In genomic region chr17:49018116-49018612, GRCh38 we compare ENCODE assay signal across 22 cellular contexts. TPM values are rescaled to one million over a fixed set of nuclear protein-coding genes. Genes with fewer than 3 reads are reported as not detected.
"Had no signal": no experiment of that assay in that cellular context is flagged by ENCODE, and none has a peak within 500 bp of the region (broad histone marks: within the 10 kb centered on the region; RNA-seq: fewer than 3 reads in every experiment).

No MANE protein-coding gene starts in this region.

- H3K4me3 ChIP-seq: colonic mucosa, gastrocnemius medialis, heart right ventricle, spleen, tibial nerve had no signal

- DNase-seq: activated CD4-positive, alpha-beta memory T cell treated with anti-CD3 and anti-CD28 coated beads for 36 hours; activated gamma-delta T cell treated with Interleukin-2 at 50 U/mL for 16 hours; activated naive CD8-positive, alpha-beta T cell treated with anti-CD3 and anti-CD28 coated beads, Interleukin-2, amount 10 ng/mL, durations not matched to agents 7 days and 5 days; activated T-cell treated with anti-CD3 and anti-CD28 coated beads, Interleukin-2, amount 50 U/mL, for 48 hours; anterior cingulate cortex; colonic mucosa; effector CD4-positive, alpha-beta T cell; gastrocnemius medialis; heart right ventricle; kidney; left ventricle myocardium superior; mesenchymal stem cell; posterior cingulate gyrus; right cardiac atrium; spleen; stimulated activated CD4-positive, alpha-beta T cell treated with anti-CD3 and anti-CD28 coated beads, Interleukin-1b, Interleukin-23, amount 100 ng/mL, for 48 hours had no signal

- H3K27ac ChIP-seq: colonic mucosa, epithelial cell of prostate, gastrocnemius medialis, heart right ventricle, neutrophil, spleen, tibial nerve had no signal

- H3K27ac Mint-ChIP-seq: activated CD4-positive, alpha-beta memory T cell treated with anti-CD3 and anti-CD28 coated beads for 36 hours; activated naive CD8-positive, alpha-beta T cell treated with anti-CD3 and anti-CD28 coated beads, Interleukin-2, amount 10 ng/mL, durations not matched to agents 7 days and 5 days; stimulated activated memory B cell treated with anti-CD40 and anti-IgM and Interleukin-4, amounts not matched to agents 10 μg/mL and 1 μg/mL and 100 μg/mL, for 72 hours; T-helper 2 cell treated with Interferon-gamma antibody and Interleukin-4, amounts not matched to agents 5 μg/mL and 100 μg/mL, for 36 hours had no signal

- H3K9me3 ChIP-seq: colonic mucosa, gastrocnemius medialis, heart right ventricle, neutrophil, spleen, tibial nerve had no signal

- H3K9me3 Mint-ChIP-seq: activated CD4-positive, alpha-beta memory T cell treated with anti-CD3 and anti-CD28 coated beads for 36 hours; activated naive CD8-positive, alpha-beta T cell treated with anti-CD3 and anti-CD28 coated beads, Interleukin-2, amount 10 ng/mL, durations not matched to agents 7 days and 5 days; stimulated activated memory B cell treated with anti-CD40 and anti-IgM and Interleukin-4, amounts not matched to agents 10 μg/mL and 1 μg/mL and 100 μg/mL, for 72 hours; T-helper 2 cell treated with Interferon-gamma antibody and Interleukin-4, amounts not matched to agents 5 μg/mL and 100 μg/mL, for 36 hours had no signal

- H3K4me3 Mint-ChIP-seq: activated CD4-positive, alpha-beta memory T cell treated with anti-CD3 and anti-CD28 coated beads for 36 hours; activated naive CD8-positive, alpha-beta T cell treated with anti-CD3 and anti-CD28 coated beads, Interleukin-2, amount 10 ng/mL, durations not matched to agents 7 days and 5 days; stimulated activated memory B cell treated with anti-CD40 and anti-IgM and Interleukin-4, amounts not matched to agents 10 μg/mL and 1 μg/mL and 100 μg/mL, for 72 hours; T-helper 2 cell treated with Interferon-gamma antibody and Interleukin-4, amounts not matched to agents 5 μg/mL and 100 μg/mL, for 36 hours had no signal

- H3K36me3 Mint-ChIP-seq: activated CD4-positive, alpha-beta memory T cell treated with anti-CD3 and anti-CD28 coated beads for 36 hours; activated naive CD8-positive, alpha-beta T cell treated with anti-CD3 and anti-CD28 coated beads, Interleukin-2, amount 10 ng/mL, durations not matched to agents 7 days and 5 days; stimulated activated memory B cell treated with anti-CD40 and anti-IgM and Interleukin-4, amounts not matched to agents 10 μg/mL and 1 μg/mL and 100 μg/mL, for 72 hours had no signal

- H3K36me3 ChIP-seq: colonic mucosa, gastrocnemius medialis, heart right ventricle, neutrophil, spleen, tibial nerve had no signal

- H3K4me1 Mint-ChIP-seq: activated naive CD8-positive, alpha-beta T cell treated with anti-CD3 and anti-CD28 coated beads, Interleukin-2, amount 10 ng/mL, durations not matched to agents 7 days and 5 days had no signal

- FAIRE-seq: kidney had no signal

- ATAC-seq: gastrocnemius medialis; heart right ventricle; left ventricle myocardium superior; right cardiac atrium; stimulated activated memory B cell treated with anti-CD40 and anti-IgM and Interleukin-4, amounts not matched to agents 10 μg/mL and 1 μg/mL and 100 μg/mL, for 72 hours had no signal

RNA-seq across cellular contexts. Expression of gene IGF2BP1, which starts 21.0 kb away (rescaled TPM):
- total RNA-seq: activated naive CD8-positive, alpha-beta T cell treated with anti-CD3 and anti-CD28 coated beads, Interleukin-2, amount 10 ng/mL, durations not matched to agents 7 days and 5 days; gastrocnemius medialis; heart right ventricle; left ventricle myocardium superior; right cardiac atrium; spleen; tibial nerve had no signal
- polyA plus RNA-seq: right cardiac atrium had no signal

RNA-seq across cellular contexts. Expression of gene GIP, which starts 49.8 kb away (rescaled TPM):
- total RNA-seq: activated CD4-positive, alpha-beta memory T cell treated with anti-CD3 and anti-CD28 coated beads for 36 hours; activated naive CD8-positive, alpha-beta T cell treated with anti-CD3 and anti-CD28 coated beads, Interleukin-2, amount 10 ng/mL, durations not matched to agents 7 days and 5 days; colonic mucosa; gastrocnemius medialis; heart right ventricle; kidney; left ventricle myocardium superior; right cardiac atrium; spleen; subcutaneous adipose tissue; tibial nerve had no signal
- polyA plus RNA-seq: heart right ventricle, right cardiac atrium, spleen had no signal
